ENCODE assay signal across 11 cellular contexts in genomic region chr14:80133457-80133856, GRCh38.
"Had no signal": no experiment of that assay in that cellular context is flagged by ENCODE, and none has a peak within 500 bp of the region (broad histone marks: within the 10 kb centered on the region; RNA-seq: fewer than 3 reads in every experiment).

No MANE protein-coding gene starts in this region.

- H3K27ac Mint-ChIP-seq: GM23338, H9, HFFc6 had no signal

- H3K4me3 Mint-ChIP-seq: GM23338, H9, HFFc6 had no signal

- FAIRE-seq: H1, H54 had no signal

- H3K36me3 ChIP-seq: HAP-1 had no signal

- H3K4me1 ChIP-seq: HAP-1 had no signal

- H3K4me3 ChIP-seq: GM23248, GM23338, HAP-1 had no signal

- H3K9me3 ChIP-seq: HAP-1 had no signal

- H3K4me1 Mint-ChIP-seq: GM23338, H9 had no signal

- ATAC-seq: GM23338, HCT116 had no signal

- H3K27ac ChIP-seq: GM23248 had no signal

- DNase-seq: GM23248, GOT3, H7, H9, HCEC 1CT, HFFc6 had no signal
